In genomic region chr5:79512692-79513518, GRCh38 we compare ENCODE assay signal across 8 cellular contexts. TPM values are rescaled to one million over a fixed set of nuclear protein-coding genes. Genes with fewer than 3 reads are reported as not detected.
DNase-seq lines count a peak whose midpoint lies in the region; ATAC-seq and TF ChIP-seq lines count a peak whose summit lies in the region.

No MANE protein-coding gene starts in this region.

- H3K9me3 ChIP-seq in ectodermal cell (ENCODE audit: control insufficient read depth, low read length), result no peaks in the 10 kb centered on the region

- WGBS in ectodermal cell, 2 experiments, result 0% methylated on average over 35 of the region's 35 CpGs

- POLR2A ChIA-PET in RWPE1 (lab: Yijun Ruan, JAX; ENCODE audit: low non-redundant PET), result interaction anchor here (0.6 to 0.7 kb wide), 2 partner anchors 38 to 767 kb away, joined by 3 read pairs; no protein-coding TSS in a partner anchor

- no peaks in the 10 kb centered on the region for H3K36me3 ChIP-seq in ectodermal cell (ENCODE audit: control insufficient read depth, insufficient read depth, low read length)

- ATAC-seq in GM18858 (IDR thresholded peaks at IDR 0.05; ENCODE audit: unreplicated experiment) (no peak), HG02610 (IDR thresholded peaks at IDR 0.05; ENCODE audit: unreplicated experiment) (no peak)

- H3K4me1 ChIP-seq in ectodermal cell (ENCODE audit: control insufficient read depth, insufficient read depth, low read length), result peaks cover 26% of the 10 kb centered on the region

- peak overlapping the region; percentile 96 for H3K27ac ChIP-seq in RWPE1
- H3K27ac ChIP-seq in ectodermal cell (ENCODE audit: insufficient read depth, low read depth, low read length, poor library complexity, severe bottlenecking), result peak overlapping the region; percentile 98

- no peaks in the 10 kb centered on the region for H3K27me3 ChIP-seq in ectodermal cell (ENCODE audit: control insufficient read depth, insufficient read depth, low read length, poor library complexity, severe bottlenecking)

- H3K4me3 ChIP-seq in ectodermal cell (ENCODE audit: insufficient read depth, low read depth, low read length), result peak overlapping the region; percentile 82

- TF ChIP-seq CTCF in GM13977 (IDR thresholded peaks at IDR 0.05; ENCODE audit: extremely low read depth, insufficient read depth, missing control alignments) (no peak), RWPE1 (conservative IDR thresholded peaks at IDR 0.05; ENCODE audit: low read depth) (no peak)

- CTCF ChIA-PET in RWPE1 (lab: Yijun Ruan, JAX), result interaction anchor here (0.6 to 1.2 kb wide), 5 partner anchors 51 to 492 kb away, joined by 3 to 6 read pairs (median 4); no protein-coding TSS in a partner anchor

- DNase-seq in AG20443 (ENCODE audit: low spot score) (peak; percentile 29), GM13977 (ENCODE audit: low spot score) (peak; percentile 31), RWPE1 (ENCODE audit: low spot score) (peak; percentile 34), myocyte (ENCODE audit: low read depth) (peak; percentile 34), DMS153 treated with DMSO at 0.1 percent for 48 hours (lab: John Stamatoyannopoulos, UW; ENCODE audit: unreplicated experiment) (no peak)

- in situ Hi-C loops in GM13977 (cut with MboI; ENCODE audit: low pct_unique_long_range_greater_than_20kb, low sequenced_read_pairs, unreplicated experiment), result no loop called here

RNA-seq across cellular contexts. Expression of gene HOMER1, which starts 1.0 kb away (rescaled TPM):
- 37.9 TPM for polyA plus RNA-seq in ectodermal cell (2013, experiment 1 of 4)
- 32.2 TPM for polyA plus RNA-seq in ectodermal cell (2013, experiment 2 of 4)
- polyA plus RNA-seq in ectodermal cell (2013, experiment 3 of 4), result 33.2 TPM
- 33.0 TPM for polyA plus RNA-seq in ectodermal cell (2013, experiment 4 of 4)
- total RNA-seq in myocyte, result 22.4 and 24.6 TPM in 2 replicates
- polyA plus RNA-seq in myocyte (2012), result 9.7 TPM
